Comparison of ENCODE assay signal across 13 cellular contexts in genomic region chr11:33709471-33709870, GRCh38. TPM values are rescaled to one million over a fixed set of nuclear protein-coding genes. Genes with fewer than 3 reads are reported as not detected.
"Had no signal": no experiment of that assay in that cellular context is flagged by ENCODE, and none has a peak within 500 bp of the region (broad histone marks: within the 10 kb centered on the region; RNA-seq: fewer than 3 reads in every experiment).

No MANE protein-coding gene starts in this region.

- H3K4me3 ChIP-seq: body of pancreas, dorsolateral prefrontal cortex, esophagus muscularis mucosa, thyroid gland had no signal

- H3K27ac ChIP-seq: body of pancreas, esophagus muscularis mucosa, thyroid gland had no signal

- H3K27me3 ChIP-seq: body of pancreas, dorsolateral prefrontal cortex, esophagus muscularis mucosa, thyroid gland had no signal

- DNase-seq: activated CD4-positive, alpha-beta T cell treated with anti-CD3 and anti-CD28 coated beads, Interleukin-2, amount 10 ng/mL, durations not matched to agents 7 days and 5 days; activated naive CD4-positive, alpha-beta T cell treated with anti-CD3 and anti-CD28 coated beads, Interleukin-2, amount 50 U/mL, for 16 hours; activated T-cell treated with anti-CD3 and anti-CD28 coated beads, Interleukin-2, amount 50 U/mL, for 1 hour; body of pancreas; stimulated activated CD4-positive, alpha-beta T cell treated with anti-CD3 and anti-CD28 coated beads, Interleukin-15, amount 100 ng/mL, for 24 hours; T-helper 17 cell; thyroid gland had no signal

- H3K9me3 ChIP-seq: body of pancreas, esophagus muscularis mucosa, thyroid gland had no signal

- ATAC-seq: body of pancreas; left lobe of liver; natural killer cell treated with Interleukin-12 subunit alpha and Interleukin-12 subunit beta and Interleukin-15 and Interleukin-18, amount 100 ng/mL, for 72 hours; T-helper 17 cell; WTC11 had no signal

RNA-seq across cellular contexts. Expression of gene C11orf91, which starts 8.8 kb away (rescaled TPM):
- total RNA-seq: body of pancreas; esophagus muscularis mucosa; fibroblast of villous mesenchyme; left lobe of liver; natural killer cell treated with Interleukin-12 subunit alpha and Interleukin-12 subunit beta and Interleukin-15 and Interleukin-18, amount 100 ng/mL, for 72 hours; T-helper 17 cell; thyroid gland had no signal
